In the genomic region with DNA sequence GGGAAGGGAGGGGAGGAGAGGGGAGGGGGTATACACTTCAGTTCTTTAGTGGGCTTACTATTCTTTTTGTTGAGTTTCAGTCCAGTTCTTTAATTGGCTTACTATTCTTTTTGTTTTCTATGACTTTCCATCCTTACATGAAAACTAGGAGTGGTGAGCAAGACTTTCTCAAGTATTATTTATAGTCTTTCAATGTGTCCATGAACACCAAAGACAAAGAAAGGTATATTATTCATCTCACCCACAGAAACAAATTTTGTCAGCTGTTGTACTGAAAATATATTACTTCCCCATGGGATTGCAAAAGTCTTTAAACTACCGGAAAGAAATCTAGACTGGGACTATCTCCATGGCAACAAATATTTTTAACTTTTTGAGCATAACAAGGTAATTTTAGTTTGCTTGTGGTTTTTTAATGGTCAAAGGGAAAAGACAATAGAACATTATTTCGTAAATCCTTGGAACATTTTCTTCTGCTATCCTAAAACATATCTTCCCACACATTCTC, we compare ENCODE assay signal across 1 cellular context.
TF ChIP-seq lines count a peak whose summit lies in the region.

No MANE protein-coding gene starts in this region.

TF ChIP-seq in GM12878, 131 proteins besides CTCF, POLR2A, EP300 and RAD21 (continued from another document and continues in another):
- no peak for TF ChIP-seq BHLHE40 (IDR thresholded peaks at IDR 0.05; ENCODE audit: borderline replicate concordance in 1 of 2, low read depth in 2 of 2, low read length in 1 of 2)
- TF ChIP-seq SMAD1 (IDR thresholded peaks at IDR 0.05; ENCODE audit: low read depth, partially characterized antibody): no peak
- TF ChIP-seq ZZZ3 (IDR thresholded peaks at IDR 0.05; ENCODE audit: control insufficient read depth, insufficient read length, low read depth): no peak
- TF ChIP-seq DPF2 (IDR thresholded peaks at IDR 0.05): no peak
- TF ChIP-seq CREB1 (IDR thresholded peaks at IDR 0.05; ENCODE audit: low read depth): no peak
- TF ChIP-seq NFIC (IDR thresholded peaks at IDR 0.05; ENCODE audit: low read depth, low read length): peak; percentile 64
- no peak for TF ChIP-seq LARP7 (IDR thresholded peaks at IDR 0.05)
- no peak for TF ChIP-seq ZNF207 (IDR thresholded peaks at IDR 0.05; ENCODE audit: borderline replicate concordance)
- TF ChIP-seq, protein P1, sequence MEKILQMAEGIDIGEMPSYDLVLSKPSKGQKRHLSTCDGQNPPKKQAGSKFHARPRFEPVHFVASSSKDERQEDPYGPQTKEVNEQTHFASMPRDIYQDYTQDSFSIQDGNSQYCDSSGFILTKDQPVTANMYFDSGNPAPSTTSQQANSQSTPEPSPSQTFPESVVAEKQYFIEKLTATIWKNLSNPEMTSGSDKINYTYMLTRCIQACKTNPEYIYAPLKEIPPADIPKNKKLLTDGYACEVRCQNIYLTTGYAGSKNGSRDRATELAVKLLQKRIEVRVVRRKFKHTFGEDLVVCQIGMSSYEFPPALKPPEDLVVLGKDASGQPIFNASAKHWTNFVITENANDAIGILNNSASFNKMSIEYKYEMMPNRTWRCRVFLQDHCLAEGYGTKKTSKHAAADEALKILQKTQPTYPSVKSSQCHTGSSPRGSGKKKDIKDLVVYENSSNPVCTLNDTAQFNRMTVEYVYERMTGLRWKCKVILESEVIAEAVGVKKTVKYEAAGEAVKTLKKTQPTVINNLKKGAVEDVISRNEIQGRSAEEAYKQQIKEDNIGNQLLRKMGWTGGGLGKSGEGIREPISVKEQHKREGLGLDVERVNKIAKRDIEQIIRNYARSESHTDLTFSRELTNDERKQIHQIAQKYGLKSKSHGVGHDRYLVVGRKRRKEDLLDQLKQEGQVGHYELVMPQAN (conservative IDR thresholded peaks at IDR 0.05): no peak
- TF ChIP-seq MEF2B (IDR thresholded peaks at IDR 0.05; ENCODE audit: partially characterized antibody, poor library complexity, severe bottlenecking): peak; percentile 76
- no peak for TF ChIP-seq ZBED1 (IDR thresholded peaks at IDR 0.05; ENCODE audit: borderline replicate concordance)
- TF ChIP-seq YBX1 (IDR thresholded peaks at IDR 0.05): no peak
- TF ChIP-seq IKZF1 (conservative IDR thresholded peaks at IDR 0.05): peak; percentile 68
- TF ChIP-seq, protein P2, sequence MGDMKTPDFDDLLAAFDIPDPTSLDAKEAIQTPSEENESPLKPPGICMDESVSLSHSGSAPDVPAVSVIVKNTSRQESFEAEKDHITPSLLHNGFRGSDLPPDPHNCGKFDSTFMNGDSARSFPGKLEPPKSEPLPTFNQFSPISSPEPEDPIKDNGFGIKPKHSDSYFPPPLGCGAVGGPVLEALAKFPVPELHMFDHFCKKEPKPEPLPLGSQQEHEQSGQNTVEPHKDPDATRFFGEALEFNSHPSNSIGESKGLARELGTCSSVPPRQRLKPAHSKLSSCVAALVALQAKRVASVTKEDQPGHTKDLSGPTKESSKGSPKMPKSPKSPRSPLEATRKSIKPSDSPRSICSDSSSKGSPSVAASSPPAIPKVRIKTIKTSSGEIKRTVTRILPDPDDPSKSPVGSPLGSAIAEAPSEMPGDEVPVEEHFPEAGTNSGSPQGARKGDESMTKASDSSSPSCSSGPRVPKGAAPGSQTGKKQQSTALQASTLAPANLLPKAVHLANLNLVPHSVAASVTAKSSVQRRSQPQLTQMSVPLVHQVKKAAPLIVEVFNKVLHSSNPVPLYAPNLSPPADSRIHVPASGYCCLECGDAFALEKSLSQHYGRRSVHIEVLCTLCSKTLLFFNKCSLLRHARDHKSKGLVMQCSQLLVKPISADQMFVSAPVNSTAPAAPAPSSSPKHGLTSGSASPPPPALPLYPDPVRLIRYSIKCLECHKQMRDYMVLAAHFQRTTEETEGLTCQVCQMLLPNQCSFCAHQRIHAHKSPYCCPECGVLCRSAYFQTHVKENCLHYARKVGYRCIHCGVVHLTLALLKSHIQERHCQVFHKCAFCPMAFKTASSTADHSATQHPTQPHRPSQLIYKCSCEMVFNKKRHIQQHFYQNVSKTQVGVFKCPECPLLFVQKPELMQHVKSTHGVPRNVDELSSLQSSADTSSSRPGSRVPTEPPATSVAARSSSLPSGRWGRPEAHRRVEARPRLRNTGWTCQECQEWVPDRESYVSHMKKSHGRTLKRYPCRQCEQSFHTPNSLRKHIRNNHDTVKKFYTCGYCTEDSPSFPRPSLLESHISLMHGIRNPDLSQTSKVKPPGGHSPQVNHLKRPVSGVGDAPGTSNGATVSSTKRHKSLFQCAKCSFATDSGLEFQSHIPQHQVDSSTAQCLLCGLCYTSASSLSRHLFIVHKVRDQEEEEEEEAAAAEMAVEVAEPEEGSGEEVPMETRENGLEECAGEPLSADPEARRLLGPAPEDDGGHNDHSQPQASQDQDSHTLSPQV (IDR thresholded peaks at IDR 0.05): 0 out of 2 replicates have a peak, but pooled peaks have one; percentile 15
- TF ChIP-seq, protein P3, sequence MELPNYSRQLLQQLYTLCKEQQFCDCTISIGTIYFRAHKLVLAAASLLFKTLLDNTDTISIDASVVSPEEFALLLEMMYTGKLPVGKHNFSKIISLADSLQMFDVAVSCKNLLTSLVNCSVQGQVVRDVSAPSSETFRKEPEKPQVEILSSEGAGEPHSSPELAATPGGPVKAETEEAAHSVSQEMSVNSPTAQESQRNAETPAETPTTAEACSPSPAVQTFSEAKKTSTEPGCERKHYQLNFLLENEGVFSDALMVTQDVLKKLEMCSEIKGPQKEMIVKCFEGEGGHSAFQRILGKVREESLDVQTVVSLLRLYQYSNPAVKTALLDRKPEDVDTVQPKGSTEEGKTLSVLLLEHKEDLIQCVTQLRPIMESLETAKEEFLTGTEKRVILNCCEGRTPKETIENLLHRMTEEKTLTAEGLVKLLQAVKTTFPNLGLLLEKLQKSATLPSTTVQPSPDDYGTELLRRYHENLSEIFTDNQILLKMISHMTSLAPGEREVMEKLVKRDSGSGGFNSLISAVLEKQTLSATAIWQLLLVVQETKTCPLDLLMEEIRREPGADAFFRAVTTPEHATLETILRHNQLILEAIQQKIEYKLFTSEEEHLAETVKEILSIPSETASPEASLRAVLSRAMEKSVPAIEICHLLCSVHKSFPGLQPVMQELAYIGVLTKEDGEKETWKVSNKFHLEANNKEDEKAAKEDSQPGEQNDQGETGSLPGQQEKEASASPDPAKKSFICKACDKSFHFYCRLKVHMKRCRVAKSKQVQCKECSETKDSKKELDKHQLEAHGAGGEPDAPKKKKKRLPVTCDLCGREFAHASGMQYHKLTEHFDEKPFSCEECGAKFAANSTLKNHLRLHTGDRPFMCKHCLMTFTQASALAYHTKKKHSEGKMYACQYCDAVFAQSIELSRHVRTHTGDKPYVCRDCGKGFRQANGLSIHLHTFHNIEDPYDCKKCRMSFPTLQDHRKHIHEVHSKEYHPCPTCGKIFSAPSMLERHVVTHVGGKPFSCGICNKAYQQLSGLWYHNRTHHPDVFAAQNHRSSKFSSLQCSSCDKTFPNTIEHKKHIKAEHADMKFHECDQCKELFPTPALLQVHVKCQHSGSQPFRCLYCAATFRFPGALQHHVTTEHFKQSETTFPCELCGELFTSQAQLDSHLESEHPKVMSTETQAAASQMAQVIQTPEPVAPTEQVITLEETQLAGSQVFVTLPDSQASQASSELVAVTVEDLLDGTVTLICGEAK (IDR thresholded peaks at IDR 0.05; ENCODE audit: borderline replicate concordance): 0 out of 2 replicates have a peak, but pooled peaks have one; percentile 10
- TF ChIP-seq HDAC6 (IDR thresholded peaks at IDR 0.05; ENCODE audit: unreplicated experiment): no peak
- no peak for TF ChIP-seq SREBF1 (IDR thresholded peaks at IDR 0.05; ENCODE audit: low read length)
- no peak for TF ChIP-seq SREBF2 (IDR thresholded peaks at IDR 0.05; ENCODE audit: low read length)
- no peak for TF ChIP-seq PML (IDR thresholded peaks at IDR 0.05; ENCODE audit: low read length)
- TF ChIP-seq SRF (IDR thresholded peaks at IDR 0.05; ENCODE audit: low read depth in 2 of 2, low read length in 2 of 2): no peak
- TF ChIP-seq HDGF (IDR thresholded peaks at IDR 0.05): no peak
- TF ChIP-seq GATAD2B (conservative IDR thresholded peaks at IDR 0.05; ENCODE audit: low read depth): no peak
- no peak for TF ChIP-seq PAX5 (IDR thresholded peaks at IDR 0.05; ENCODE audit: borderline replicate concordance, low read depth, low read length)
- TF ChIP-seq TARDBP (IDR thresholded peaks at IDR 0.05; ENCODE audit: borderline replicate concordance): no peak
- peak; percentile 67; the same call in 1 of the 2 replicates for TF ChIP-seq MEF2A (IDR thresholded peaks at IDR 0.05; ENCODE audit: insufficient read depth, low read depth, low read length)
- no peak for TF ChIP-seq MYC (IDR thresholded peaks at IDR 0.05; ENCODE audit: insufficient read depth, insufficient read length, insufficient replicate concordance, low read length, severe bottlenecking)
- no peak for TF ChIP-seq NR2C1 (IDR thresholded peaks at IDR 0.05)
- TF ChIP-seq IKZF2 (IDR thresholded peaks at IDR 0.05): peak; percentile 89 to 94
- TF ChIP-seq, protein P4, sequence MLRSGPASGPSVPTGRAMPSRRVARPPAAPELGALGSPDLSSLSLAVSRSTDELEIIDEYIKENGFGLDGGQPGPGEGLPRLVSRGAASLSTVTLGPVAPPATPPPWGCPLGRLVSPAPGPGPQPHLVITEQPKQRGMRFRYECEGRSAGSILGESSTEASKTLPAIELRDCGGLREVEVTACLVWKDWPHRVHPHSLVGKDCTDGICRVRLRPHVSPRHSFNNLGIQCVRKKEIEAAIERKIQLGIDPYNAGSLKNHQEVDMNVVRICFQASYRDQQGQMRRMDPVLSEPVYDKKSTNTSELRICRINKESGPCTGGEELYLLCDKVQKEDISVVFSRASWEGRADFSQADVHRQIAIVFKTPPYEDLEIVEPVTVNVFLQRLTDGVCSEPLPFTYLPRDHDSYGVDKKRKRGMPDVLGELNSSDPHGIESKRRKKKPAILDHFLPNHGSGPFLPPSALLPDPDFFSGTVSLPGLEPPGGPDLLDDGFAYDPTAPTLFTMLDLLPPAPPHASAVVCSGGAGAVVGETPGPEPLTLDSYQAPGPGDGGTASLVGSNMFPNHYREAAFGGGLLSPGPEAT (IDR thresholded peaks at IDR 0.05; ENCODE audit: low read depth): peak; percentile 89
- TF ChIP-seq, protein P5, sequence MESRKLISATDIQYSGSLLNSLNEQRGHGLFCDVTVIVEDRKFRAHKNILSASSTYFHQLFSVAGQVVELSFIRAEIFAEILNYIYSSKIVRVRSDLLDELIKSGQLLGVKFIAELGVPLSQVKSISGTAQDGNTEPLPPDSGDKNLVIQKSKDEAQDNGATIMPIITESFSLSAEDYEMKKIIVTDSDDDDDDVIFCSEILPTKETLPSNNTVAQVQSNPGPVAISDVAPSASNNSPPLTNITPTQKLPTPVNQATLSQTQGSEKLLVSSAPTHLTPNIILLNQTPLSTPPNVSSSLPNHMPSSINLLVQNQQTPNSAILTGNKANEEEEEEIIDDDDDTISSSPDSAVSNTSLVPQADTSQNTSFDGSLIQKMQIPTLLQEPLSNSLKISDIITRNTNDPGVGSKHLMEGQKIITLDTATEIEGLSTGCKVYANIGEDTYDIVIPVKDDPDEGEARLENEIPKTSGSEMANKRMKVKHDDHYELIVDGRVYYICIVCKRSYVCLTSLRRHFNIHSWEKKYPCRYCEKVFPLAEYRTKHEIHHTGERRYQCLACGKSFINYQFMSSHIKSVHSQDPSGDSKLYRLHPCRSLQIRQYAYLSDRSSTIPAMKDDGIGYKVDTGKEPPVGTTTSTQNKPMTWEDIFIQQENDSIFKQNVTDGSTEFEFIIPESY (IDR thresholded peaks at IDR 0.05): no peak
- TF ChIP-seq CBFB (IDR thresholded peaks at IDR 0.05; ENCODE audit: low read depth): no peak
- no peak for TF ChIP-seq NRF1 (conservative IDR thresholded peaks at IDR 0.05; ENCODE audit: low read depth, low read length)
- no peak for TF ChIP-seq JUND (IDR thresholded peaks at IDR 0.05; ENCODE audit: low read depth, low read length)
- TF ChIP-seq RB1 (IDR thresholded peaks at IDR 0.05; ENCODE audit: borderline replicate concordance): no peak
- no peak for TF ChIP-seq WRNIP1 (IDR thresholded peaks at IDR 0.05; ENCODE audit: borderline replicate concordance, low read depth, low read length)
- TF ChIP-seq RUNX3 (IDR thresholded peaks at IDR 0.05; ENCODE audit: low read length): peak; percentile 49; the same call in 1 of the 2 replicates
- TF ChIP-seq SMARCA5 (IDR thresholded peaks at IDR 0.05): no peak; the same call in 1 of the 2 replicates
- TF ChIP-seq, protein P6, sequence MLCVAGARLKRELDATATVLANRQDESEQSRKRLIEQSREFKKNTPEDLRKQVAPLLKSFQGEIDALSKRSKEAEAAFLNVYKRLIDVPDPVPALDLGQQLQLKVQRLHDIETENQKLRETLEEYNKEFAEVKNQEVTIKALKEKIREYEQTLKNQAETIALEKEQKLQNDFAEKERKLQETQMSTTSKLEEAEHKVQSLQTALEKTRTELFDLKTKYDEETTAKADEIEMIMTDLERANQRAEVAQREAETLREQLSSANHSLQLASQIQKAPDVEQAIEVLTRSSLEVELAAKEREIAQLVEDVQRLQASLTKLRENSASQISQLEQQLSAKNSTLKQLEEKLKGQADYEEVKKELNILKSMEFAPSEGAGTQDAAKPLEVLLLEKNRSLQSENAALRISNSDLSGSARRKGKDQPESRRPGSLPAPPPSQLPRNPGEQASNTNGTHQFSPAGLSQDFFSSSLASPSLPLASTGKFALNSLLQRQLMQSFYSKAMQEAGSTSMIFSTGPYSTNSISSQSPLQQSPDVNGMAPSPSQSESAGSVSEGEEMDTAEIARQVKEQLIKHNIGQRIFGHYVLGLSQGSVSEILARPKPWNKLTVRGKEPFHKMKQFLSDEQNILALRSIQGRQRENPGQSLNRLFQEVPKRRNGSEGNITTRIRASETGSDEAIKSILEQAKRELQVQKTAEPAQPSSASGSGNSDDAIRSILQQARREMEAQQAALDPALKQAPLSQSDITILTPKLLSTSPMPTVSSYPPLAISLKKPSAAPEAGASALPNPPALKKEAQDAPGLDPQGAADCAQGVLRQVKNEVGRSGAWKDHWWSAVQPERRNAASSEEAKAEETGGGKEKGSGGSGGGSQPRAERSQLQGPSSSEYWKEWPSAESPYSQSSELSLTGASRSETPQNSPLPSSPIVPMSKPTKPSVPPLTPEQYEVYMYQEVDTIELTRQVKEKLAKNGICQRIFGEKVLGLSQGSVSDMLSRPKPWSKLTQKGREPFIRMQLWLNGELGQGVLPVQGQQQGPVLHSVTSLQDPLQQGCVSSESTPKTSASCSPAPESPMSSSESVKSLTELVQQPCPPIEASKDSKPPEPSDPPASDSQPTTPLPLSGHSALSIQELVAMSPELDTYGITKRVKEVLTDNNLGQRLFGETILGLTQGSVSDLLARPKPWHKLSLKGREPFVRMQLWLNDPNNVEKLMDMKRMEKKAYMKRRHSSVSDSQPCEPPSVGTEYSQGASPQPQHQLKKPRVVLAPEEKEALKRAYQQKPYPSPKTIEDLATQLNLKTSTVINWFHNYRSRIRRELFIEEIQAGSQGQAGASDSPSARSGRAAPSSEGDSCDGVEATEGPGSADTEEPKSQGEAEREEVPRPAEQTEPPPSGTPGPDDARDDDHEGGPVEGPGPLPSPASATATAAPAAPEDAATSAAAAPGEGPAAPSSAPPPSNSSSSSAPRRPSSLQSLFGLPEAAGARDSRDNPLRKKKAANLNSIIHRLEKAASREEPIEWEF (IDR thresholded peaks at IDR 0.05; ENCODE audit: insufficient replicate concordance, low read depth, low read length): no peak
